ENCODE assay signal across 1 cellular context in the genomic region with DNA sequence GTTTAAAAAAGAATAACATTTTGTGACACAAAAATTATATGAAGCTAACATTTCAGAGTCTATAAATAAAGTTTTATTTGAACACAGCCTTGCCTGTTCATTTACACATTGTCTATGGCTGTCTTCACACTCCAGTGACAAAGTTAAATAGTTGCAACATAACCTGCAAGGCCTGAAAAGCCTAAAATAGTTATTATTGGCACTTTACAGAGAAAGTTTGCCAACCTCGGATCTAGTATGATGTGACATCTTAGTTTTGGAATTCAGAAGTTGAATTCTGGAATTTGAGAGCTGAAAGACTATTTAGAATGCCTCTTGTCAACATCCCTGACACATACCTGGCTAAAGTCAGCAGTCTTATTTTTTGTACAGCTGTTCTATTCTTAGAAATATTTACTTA.
A peak's percentile ranks its signal among the peaks of the same experiment; 100 is the strongest.
TF ChIP-seq lines count a peak whose summit lies in the region.

No MANE protein-coding gene starts in this region.

TF ChIP-seq in GM12878, 131 proteins besides CTCF, POLR2A, EP300 and RAD21:
- TF ChIP-seq, protein P1, sequence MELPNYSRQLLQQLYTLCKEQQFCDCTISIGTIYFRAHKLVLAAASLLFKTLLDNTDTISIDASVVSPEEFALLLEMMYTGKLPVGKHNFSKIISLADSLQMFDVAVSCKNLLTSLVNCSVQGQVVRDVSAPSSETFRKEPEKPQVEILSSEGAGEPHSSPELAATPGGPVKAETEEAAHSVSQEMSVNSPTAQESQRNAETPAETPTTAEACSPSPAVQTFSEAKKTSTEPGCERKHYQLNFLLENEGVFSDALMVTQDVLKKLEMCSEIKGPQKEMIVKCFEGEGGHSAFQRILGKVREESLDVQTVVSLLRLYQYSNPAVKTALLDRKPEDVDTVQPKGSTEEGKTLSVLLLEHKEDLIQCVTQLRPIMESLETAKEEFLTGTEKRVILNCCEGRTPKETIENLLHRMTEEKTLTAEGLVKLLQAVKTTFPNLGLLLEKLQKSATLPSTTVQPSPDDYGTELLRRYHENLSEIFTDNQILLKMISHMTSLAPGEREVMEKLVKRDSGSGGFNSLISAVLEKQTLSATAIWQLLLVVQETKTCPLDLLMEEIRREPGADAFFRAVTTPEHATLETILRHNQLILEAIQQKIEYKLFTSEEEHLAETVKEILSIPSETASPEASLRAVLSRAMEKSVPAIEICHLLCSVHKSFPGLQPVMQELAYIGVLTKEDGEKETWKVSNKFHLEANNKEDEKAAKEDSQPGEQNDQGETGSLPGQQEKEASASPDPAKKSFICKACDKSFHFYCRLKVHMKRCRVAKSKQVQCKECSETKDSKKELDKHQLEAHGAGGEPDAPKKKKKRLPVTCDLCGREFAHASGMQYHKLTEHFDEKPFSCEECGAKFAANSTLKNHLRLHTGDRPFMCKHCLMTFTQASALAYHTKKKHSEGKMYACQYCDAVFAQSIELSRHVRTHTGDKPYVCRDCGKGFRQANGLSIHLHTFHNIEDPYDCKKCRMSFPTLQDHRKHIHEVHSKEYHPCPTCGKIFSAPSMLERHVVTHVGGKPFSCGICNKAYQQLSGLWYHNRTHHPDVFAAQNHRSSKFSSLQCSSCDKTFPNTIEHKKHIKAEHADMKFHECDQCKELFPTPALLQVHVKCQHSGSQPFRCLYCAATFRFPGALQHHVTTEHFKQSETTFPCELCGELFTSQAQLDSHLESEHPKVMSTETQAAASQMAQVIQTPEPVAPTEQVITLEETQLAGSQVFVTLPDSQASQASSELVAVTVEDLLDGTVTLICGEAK (IDR thresholded peaks at IDR 0.05; ENCODE audit: borderline replicate concordance) = peak; percentile 38; the same call in 1 of the 2 replicates
- no peak for TF ChIP-seq MLLT1 (IDR thresholded peaks at IDR 0.05)
- TF ChIP-seq HCFC1 (IDR thresholded peaks at IDR 0.05; ENCODE audit: low read length) = no peak
